In the genomic region with DNA sequence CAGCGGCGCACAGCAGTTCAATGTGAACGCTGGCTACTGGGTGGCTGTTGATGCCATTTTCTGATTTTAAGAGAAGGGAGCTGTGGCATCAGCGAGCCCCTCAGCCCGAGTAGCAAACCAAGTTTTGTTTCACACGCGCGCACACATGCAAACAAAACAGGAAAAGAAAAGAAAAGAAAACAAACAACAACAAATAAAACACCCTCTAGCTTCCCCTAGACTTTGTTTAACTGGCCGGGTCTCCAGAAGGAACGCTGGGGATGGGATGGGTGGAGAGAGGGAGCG, we compare ENCODE assay signal across 7 cellular contexts. TPM values are rescaled to one million over a fixed set of nuclear protein-coding genes. Genes with fewer than 3 reads are reported as not detected.
DNase-seq lines count a peak whose midpoint lies in the region; TF ChIP-seq lines count a peak whose summit lies in the region.

No MANE protein-coding gene starts in this region.

- H4K91ac ChIP-seq in H9 (ENCODE audit: insufficient read length, low read depth, low read length), result no peak overlapping the region

- H3K23me2 ChIP-seq in H9 (ENCODE audit: insufficient read length, low read depth, low read length, poor library complexity, severe bottlenecking), result peaks cover 11% of the 10 kb centered on the region

- H3K27me3 ChIP-seq in H9 (ENCODE audit: insufficient read depth, low read length) (peaks cover 92% of the 10 kb centered on the region), smooth muscle cell (ENCODE audit: low read depth) (peaks cover 100% of the 10 kb centered on the region)

- H3K56ac ChIP-seq in H9 (ENCODE audit: insufficient read length, low read depth, low read length), result no peak overlapping the region

- H3K4me2 ChIP-seq in H9 (ENCODE audit: insufficient read depth, insufficient read length, low read length), result peak overlapping the region; percentile 55
- peak overlapping the region; percentile 98 for H3K4me2 ChIP-seq in smooth muscle cell

- H3K36me3 ChIP-seq in smooth muscle cell (ENCODE audit: low read depth), result no peaks in the 10 kb centered on the region

- H3K4me1 Mint-ChIP-seq in H9, result peaks cover 31 to 46% of the 10 kb centered on the region in 2 experiments

- no peaks in the 10 kb centered on the region for H3K4me1 ChIP-seq in H9 (ENCODE audit: insufficient read depth, low read length)
- peaks cover 32% of the 10 kb centered on the region for H3K4me1 ChIP-seq in smooth muscle cell (ENCODE audit: low read depth)

- no peak overlapping the region for H2BK120ac ChIP-seq in H9 (ENCODE audit: low read depth, low read length, poor library complexity, severe bottlenecking)

- no peak overlapping the region for H3K4ac ChIP-seq in H9 (ENCODE audit: low read depth, low read length)

- no peak overlapping the region for H4K8ac ChIP-seq in H9 (replicated peaks; ENCODE audit: insufficient read length, low read depth, low read length)

- no peaks in the 10 kb centered on the region for H3F3A ChIP-seq in smooth muscle cell (ENCODE audit: low read depth)

- H3K23ac ChIP-seq in H9 (ENCODE audit: insufficient read length, low read depth, low read length), result no peak overlapping the region

- no peak overlapping the region for H3T11ph ChIP-seq in H9 (ENCODE audit: low read length)

- H3K9me3 Mint-ChIP-seq in H9, result peaks cover 2 to 15% of the 10 kb centered on the region in 2 experiments; a peak in 4 of 5 replicates

- H3K79me2 ChIP-seq in H9 (ENCODE audit: insufficient read depth, low read length) (no peaks in the 10 kb centered on the region), smooth muscle cell (ENCODE audit: low read depth) (no peaks in the 10 kb centered on the region)

- H3K18ac ChIP-seq in H9 (ENCODE audit: insufficient read length, low read depth, low read length), result no peak overlapping the region

- H3K27ac Mint-ChIP-seq in H9, result no peak overlapping the region; a peak in 1 of 7 replicates

- H3K27ac ChIP-seq in H9 (ENCODE audit: insufficient read length, low read depth, low read length) (no peak overlapping the region), VCaP (peak overlapping the region; percentile 94), smooth muscle cell (ENCODE audit: low read depth) (no peak overlapping the region)

- WGBS in H9 (ENCODE audit: extremely low coverage, insufficient read length, low lambda C conversion rate), result no CpG with 5 or more reads among the region's 11 CpGs
- WGBS in smooth muscle cell (ENCODE audit: low lambda C conversion rate), result 2% methylated on average over 11 of the region's 11 CpGs

- no peak for TF ChIP-seq CTCF in H9 (conservative IDR thresholded peaks at IDR 0.05)
- no peak for TF ChIP-seq CTCF in VCaP (conservative IDR thresholded peaks at IDR 0.05)
- no peak for TF ChIP-seq CTCF in smooth muscle cell (IDR thresholded peaks at IDR 0.05; ENCODE audit: borderline replicate concordance, insufficient read depth, poor library complexity, severe bottlenecking)

- no peak overlapping the region for H2BK15ac ChIP-seq in H9 (ENCODE audit: low read depth, low read length)

- no peak overlapping the region for H3K9ac ChIP-seq in H9 (ENCODE audit: extremely low read depth, insufficient read length, low read length)
- no peak overlapping the region for H3K9ac ChIP-seq in smooth muscle cell (ENCODE audit: low read depth)

- H2AFZ ChIP-seq in H9 (ENCODE audit: low read length) (no peak overlapping the region), smooth muscle cell (ENCODE audit: low read depth) (peak overlapping the region; percentile 93)

- H4K5ac ChIP-seq in H9 (ENCODE audit: insufficient read length, low read depth, low read length), result no peak overlapping the region

- H2BK12ac ChIP-seq in H9 (ENCODE audit: insufficient read length, low read depth, low read length), result no peak overlapping the region

- peaks cover 100% of the 10 kb centered on the region for H3K27me3 Mint-ChIP-seq in H9 (ENCODE audit: low read depth)

- no peaks in the 10 kb centered on the region for H3K9me3 ChIP-seq in H9 (ENCODE audit: control insufficient read depth, low read depth, low read length)
- no peaks in the 10 kb centered on the region for H3K9me3 ChIP-seq in smooth muscle cell (replicated peaks; ENCODE audit: low read depth)

- H2AK5ac ChIP-seq in H9 (ENCODE audit: insufficient read length, low read length), result no peak overlapping the region

- no peak overlapping the region for H2BK5ac ChIP-seq in H9 (ENCODE audit: insufficient read length, low read length)

- H3K14ac ChIP-seq in H9 (ENCODE audit: insufficient read depth, low read length), result no peak overlapping the region

- H3K36me3 Mint-ChIP-seq in H9 (ENCODE audit: insufficient read depth in 1 of 3, low read depth in 3 of 3), result no peaks in the 10 kb centered on the region; a peak in 1 of 7 replicates

- peak overlapping the region; percentile 65 to 78 for H3K4me3 Mint-ChIP-seq in H9

- H3K4me3 ChIP-seq in iPS-11a (ENCODE audit: low read depth, low read length) (peak overlapping the region; percentile 28), smooth muscle cell (peak overlapping the region; percentile 62)

- DNase-seq in H9, result no peak
- DNase-seq in smooth muscle cell (lab: John Stamatoyannopoulos, UW; ENCODE audit: unreplicated experiment), result no peak
- DNase-seq in cerebellar cortex (ENCODE audit: low spot score), result no peak
- DNase-seq in NCI-H2081 treated with DMSO at 0.1 percent for 48 hours (lab: John Stamatoyannopoulos, UW), result no peak
- DNase-seq in ACHN, result no peak

- H4K20me1 ChIP-seq in H9 (ENCODE audit: control insufficient read depth, insufficient read depth, insufficient read length) (no peaks in the 10 kb centered on the region), smooth muscle cell (ENCODE audit: low read depth) (no peaks in the 10 kb centered on the region)

- H3K79me1 ChIP-seq in H9 (ENCODE audit: insufficient read depth, low read depth, low read length, poor library complexity, severe bottlenecking), result no peaks in the 10 kb centered on the region

- in situ Hi-C loops in ACHN (cut with HindIII; ENCODE audit: low pct_ligation_motif_present, low pct_unique_long_range_greater_than_20kb, low sequenced_read_pairs), result no loop called here

- no peak overlapping the region for H2BK20ac ChIP-seq in H9 (ENCODE audit: low read depth, low read length, poor library complexity, severe bottlenecking)

RNA-seq across cellular contexts. Expression of a gene that starts 0.5 kb away (rescaled TPM):
- total RNA-seq in H9 (2021), result not detected in 2 replicates
- total RNA-seq in smooth muscle cell, result 0.04 TPM in 1 of 2 replicates, not detected in the other
- polyA plus RNA-seq in smooth muscle cell, result not detected in 2 replicates
